In the genomic region with DNA sequence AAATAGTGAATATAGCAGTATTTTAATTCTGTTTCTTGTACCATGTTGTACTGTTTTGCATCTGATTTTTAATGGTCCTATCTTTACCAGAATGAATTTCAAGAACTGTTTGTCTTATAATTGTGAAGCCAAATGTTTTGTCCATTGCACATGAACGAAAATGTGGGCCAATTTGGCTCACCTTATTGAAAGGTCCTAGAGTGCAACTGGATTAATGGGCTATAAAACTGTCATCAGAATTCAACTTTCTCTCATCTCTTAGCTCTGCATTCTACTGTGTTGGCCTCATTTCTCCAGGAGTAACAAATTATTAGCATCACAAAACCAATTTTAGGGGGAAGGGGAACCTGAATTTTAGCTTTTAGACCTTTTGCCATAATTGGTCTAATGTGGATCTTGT, we compare ENCODE assay signal across 27 cellular contexts.
"Had no signal": no experiment of that assay in that cellular context is flagged by ENCODE, and none has a peak within 500 bp of the region (broad histone marks: within the 10 kb centered on the region; RNA-seq: fewer than 3 reads in every experiment).

No MANE protein-coding gene starts in this region.

- H3K4me3 Mint-ChIP-seq: naive thymus-derived CD4-positive, alpha-beta T cell; natural killer cell; nephron; neural progenitor cell; stimulated activated effector memory CD8-positive, alpha-beta T cell treated with anti-CD3 and anti-CD28 coated beads, Interleukin-12 subunit alpha, Interleukin-12 subunit beta, amount 100 ng/mL, for 72 hours; stimulated activated naive B cell treated with anti-CD40 and anti-IgM and Interleukin-4, amounts not matched to agents 10 μg/mL and 1 μg/mL and 100 μg/mL, for 72 hours; stimulated activated naive CD8-positive, alpha-beta T cell treated with anti-CD3 and anti-CD28 coated beads, Interleukin-15, Interleukin-2, amounts not matched to agents 100 ng/mL and 50 ng/mL, for 24 hours; type B pancreatic cell had no signal

- H3K36me3 Mint-ChIP-seq: naive thymus-derived CD4-positive, alpha-beta T cell; natural killer cell; neural progenitor cell; stimulated activated effector memory CD8-positive, alpha-beta T cell treated with anti-CD3 and anti-CD28 coated beads, Interleukin-12 subunit alpha, Interleukin-12 subunit beta, amount 100 ng/mL, for 72 hours; stimulated activated naive B cell treated with anti-CD40 and anti-IgM and Interleukin-4, amounts not matched to agents 10 μg/mL and 1 μg/mL and 100 μg/mL, for 72 hours; type B pancreatic cell had no signal

- H3K27me3 Mint-ChIP-seq: naive thymus-derived CD4-positive, alpha-beta T cell; progenitor cell of endocrine pancreas; stimulated activated naive B cell treated with anti-CD40 and anti-IgM and Interleukin-4, amounts not matched to agents 10 μg/mL and 1 μg/mL and 100 μg/mL, for 72 hours; stimulated activated naive CD8-positive, alpha-beta T cell treated with anti-CD3 and anti-CD28 coated beads, Interleukin-15, Interleukin-2, amounts not matched to agents 100 ng/mL and 50 ng/mL, for 24 hours had no signal

- H3K4me1 Mint-ChIP-seq: naive thymus-derived CD4-positive, alpha-beta T cell; natural killer cell; nephron; stimulated activated effector memory CD8-positive, alpha-beta T cell treated with anti-CD3 and anti-CD28 coated beads, Interleukin-12 subunit alpha, Interleukin-12 subunit beta, amount 100 ng/mL, for 72 hours; stimulated activated naive B cell treated with anti-CD40 and anti-IgM and Interleukin-4, amounts not matched to agents 10 μg/mL and 1 μg/mL and 100 μg/mL, for 72 hours had no signal

- H3K27ac Mint-ChIP-seq: naive thymus-derived CD4-positive, alpha-beta T cell; natural killer cell; nephron; neural progenitor cell; progenitor cell of endocrine pancreas; stimulated activated effector memory CD8-positive, alpha-beta T cell treated with anti-CD3 and anti-CD28 coated beads, Interleukin-12 subunit alpha, Interleukin-12 subunit beta, amount 100 ng/mL, for 72 hours; stimulated activated naive B cell treated with anti-CD40 and anti-IgM and Interleukin-4, amounts not matched to agents 10 μg/mL and 1 μg/mL and 100 μg/mL, for 72 hours; stimulated activated naive CD8-positive, alpha-beta T cell treated with anti-CD3 and anti-CD28 coated beads, Interleukin-15, Interleukin-2, amounts not matched to agents 100 ng/mL and 50 ng/mL, for 24 hours; type B pancreatic cell had no signal

- ATAC-seq: naive thymus-derived CD4-positive, alpha-beta T cell; natural killer cell; psoas muscle; right cardiac atrium; right lobe of liver; stimulated activated effector memory CD8-positive, alpha-beta T cell treated with anti-CD3 and anti-CD28 coated beads, Interleukin-12 subunit alpha, Interleukin-12 subunit beta, amount 100 ng/mL, for 72 hours; stimulated activated naive B cell treated with anti-CD40 and anti-IgM and Interleukin-4, amounts not matched to agents 10 μg/mL and 1 μg/mL and 100 μg/mL, for 72 hours; upper lobe of right lung had no signal

- H3K9me3 Mint-ChIP-seq: nephron; neural progenitor cell; stimulated activated effector memory CD8-positive, alpha-beta T cell treated with anti-CD3 and anti-CD28 coated beads, Interleukin-12 subunit alpha, Interleukin-12 subunit beta, amount 100 ng/mL, for 72 hours; type B pancreatic cell had no signal

- DNase-seq: naive thymus-derived CD4-positive, alpha-beta T cell; natural killer cell; occipital lobe; ovary; posterior cingulate gyrus; psoas muscle; right cardiac atrium; right lobe of liver; small intestine; stimulated activated CD4-positive, alpha-beta T cell treated with anti-CD3 and anti-CD28 coated beads, Interleukin-15, amount 100 ng/mL, for 24 hours; stimulated activated CD4-positive, alpha-beta T cell treated with anti-CD3 and anti-CD28 coated beads, Interleukin-2, amount 100 ng/mL, for 24 hours; stimulated activated CD4-positive, alpha-beta T cell treated with anti-CD3 and anti-CD28 coated beads, Interleukin-2, amount 100 ng/mL, for 48 hours; stimulated activated CD4-positive, alpha-beta T cell treated with anti-CD3 and anti-CD28 coated beads, Interleukin-4, amount 100 ng/mL, for 24 hours; stimulated activated naive B cell treated with anti-CD40 and anti-IgM and Interleukin-4, amounts not matched to agents 10 μg/mL and 1 μg/mL and 100 μg/mL, for 72 hours; stimulated activated naive CD4-positive, alpha-beta T cell treated with Interleukin-2 at 50 U/mL for 16 hours; substantia nigra; testis; tibial artery; transverse colon; upper lobe of right lung; uterus had no signal
